8 cellular contexts compared by ENCODE assay signal in genomic region chr13:48233886-48234488, GRCh38. TPM values are rescaled to one million over a fixed set of nuclear protein-coding genes. Genes with fewer than 3 reads are reported as not detected.
DNase-seq lines count a peak whose midpoint lies in the region; ATAC-seq and TF ChIP-seq lines count a peak whose summit lies in the region.

No MANE protein-coding gene starts in this region.

- H3K4me3 Mint-ChIP-seq in WTC11 = peak overlapping the region; percentile 93

- ATAC-seq in Right ventricle myocardium superior (ENCODE audit: poor library complexity) (peak; percentile 1), WTC11 (no peak), psoas muscle (peak in 2 of 4 donors; percentile 2 to 18), GM18861 (IDR thresholded peaks at IDR 0.05; ENCODE audit: unreplicated experiment) (no peak)

- peak overlapping the region; percentile 91 for H3K27ac Mint-ChIP-seq in WTC11

- peak overlapping the region; percentile 99 for H3K27ac ChIP-seq in psoas muscle

- POLR2A ChIA-PET in WTC11 (lab: Charles Lee) = interaction anchor here (1.7 kb wide), 1 partner anchor 107 kb away, joined by 5 read pairs; no protein-coding TSS in a partner anchor

- no peak for DNase-seq in Right ventricle myocardium superior
- DNase-seq in cardiac septum (ENCODE audit: low spot score) = no peak
- no peak for DNase-seq in WTC11 (ENCODE audit: low spot score)
- DNase-seq in glomerular visceral epithelial cell (ENCODE audit: extremely low spot score) = peak; percentile 47
- no peak for DNase-seq in psoas muscle
- DNase-seq in putamen (ENCODE audit: low spot score) = no peak
- DNase-seq in SKM-1 treated with dmso at 0.1 percent for 144 hours (lab: John Stamatoyannopoulos, UW; ENCODE audit: unreplicated experiment) = no peak

- CTCF ChIA-PET in WTC11 (lab: Charles Lee) = no interaction called here

- H3K27me3 ChIP-seq in psoas muscle (ENCODE audit: insufficient read depth in 3 of 3, low read length in 2 of 3) = no peaks in the 10 kb centered on the region

- H3K27me3 Mint-ChIP-seq in WTC11 (ENCODE audit: low read depth) = peaks cover 15% of the 10 kb centered on the region

- no peak for TF ChIP-seq CTCF in WTC11 (IDR thresholded peaks at IDR 0.05)
- TF ChIP-seq CTCF in psoas muscle (IDR thresholded peaks at IDR 0.05) = no peak

- H3K4me3 ChIP-seq in psoas muscle = peak overlapping the region; percentile 97

- peaks cover 35% of the 10 kb centered on the region for H3K4me1 ChIP-seq in psoas muscle

- no peaks in the 10 kb centered on the region for H3K9me3 ChIP-seq in psoas muscle

- 0 to 1% (median 0%) methylated on average over 12 of the region's 12 CpGs for WGBS in psoas muscle, 3 donors

- H3K4me1 Mint-ChIP-seq in WTC11 = peaks cover 50% of the 10 kb centered on the region

- peaks cover 0 to under 1% of the 10 kb centered on the region in 2 donors for H3K36me3 ChIP-seq in psoas muscle (ENCODE audit: insufficient read depth in 1 of 2, low read depth in 1 of 2)

- intact Hi-C loops in Right ventricle myocardium superior (cut with DNase I) (loop anchor here (5.0 to 10.0 kb wide), 2 partner anchors 71 to 107 kb away; partner anchors contain the start of gene RB1), cardiac septum (cut with DNase I) (loop anchor here (1.0 to 10.0 kb wide), 3 partner anchors 69 to 139 kb away; partner anchors contain the start of genes MED4 and RB1), psoas muscle (cut with DNase I) (loop anchor here (5.0 to 10.0 kb wide), 3 partner anchors 68 to 341 kb away; partner anchors contain the start of gene RB1 (in 1 of the 2))

- no peaks in the 10 kb centered on the region for H3K9me3 Mint-ChIP-seq in WTC11

- H3K36me3 Mint-ChIP-seq in WTC11 = no peaks in the 10 kb centered on the region

TF ChIP-seq in WTC11, 78 proteins besides CTCF, POLR2A, EP300 and RAD21:
- TF ChIP-seq CBFB (CRISPR knock-in tag; IDR thresholded peaks at IDR 0.05; ENCODE audit: low read depth) (no peak), ZNF138 (CRISPR knock-in tag; conservative IDR thresholded peaks at IDR 0.05) (no peak), NFATC4 (CRISPR knock-in tag; IDR thresholded peaks at IDR 0.05) (no peak), PRDM15 (CRISPR knock-in tag; IDR thresholded peaks at IDR 0.05) (no peak)

RNA-seq across cellular contexts. Expression of gene ITM2B, which starts 1.0 kb away (rescaled TPM):
- total RNA-seq in Right ventricle myocardium superior (516 TPM), cardiac septum (386 TPM), WTC11 (2021) (177 to 186 TPM (median 178 TPM) in 3 replicates), psoas muscle (100 to 1,000 TPM; 122 to 219 (median 171) TPM)
- 100 to 1,000 TPM; 105 to 169 (median 117) TPM for polyA plus RNA-seq in psoas muscle
